In genomic region chr4:48954314-48954713, GRCh38 we compare ENCODE assay signal across 16 cellular contexts. TPM values are rescaled to one million over a fixed set of nuclear protein-coding genes. Genes with fewer than 3 reads are reported as not detected.
DNase-seq lines count a peak whose midpoint lies in the region; ATAC-seq and TF ChIP-seq lines count a peak whose summit lies in the region.
"Had no signal": no experiment of that assay in that cellular context is flagged by ENCODE, and none has a peak within 500 bp of the region (broad histone marks: within the 10 kb centered on the region; RNA-seq: fewer than 3 reads in every experiment).

No MANE protein-coding gene starts in this region.

- H3K27me3 ChIP-seq in foreskin keratinocyte: no peaks in the 10 kb centered on the region
- H3K27me3 ChIP-seq in WERI-Rb-1 (ENCODE audit: insufficient read depth, low read depth, severe bottlenecking): no peaks in the 10 kb centered on the region
- H3K27me3 ChIP-seq: colonic mucosa had no signal

- DNase-seq in EH (ENCODE audit: low read depth) (peak; percentile 51), SK-MEL-5 (ENCODE audit: low read depth, low spot score) (peak; percentile 39), foreskin keratinocyte (peak in 1 of 2 donors; percentile 66), osteocyte (ENCODE audit: extremely low spot score, unreplicated experiment) (no peak), HuH-7.5 (ENCODE audit: low spot score) (no peak), WERI-Rb-1 (no peak), GM03348 (ENCODE audit: low spot score) (no peak)
- DNase-seq: kidney, NCI-H1930, NCI-H510A treated with DMSO at 0.1 percent for 48 hours had no signal

- peaks cover 8% of the 10 kb centered on the region for H3K4me1 Mint-ChIP-seq in osteocyte (ENCODE audit: unreplicated experiment)
- H3K4me1 Mint-ChIP-seq: activated T-helper 17 cell treated with anti-CD3 and anti-CD28 coated beads, Interleukin-2, amount 50 U/mL, for 72 hours had no signal

- no peak for TF ChIP-seq CTCF in foreskin keratinocyte (conservative IDR thresholded peaks at IDR 0.05)
- no peak for TF ChIP-seq CTCF in osteocyte (IDR thresholded peaks at IDR 0.05)
- TF ChIP-seq CTCF in WERI-Rb-1 (IDR thresholded peaks at IDR 0.05; ENCODE audit: low read depth, low read length): no peak

- H3K4me3 ChIP-seq in WERI-Rb-1 (ENCODE audit: low read depth, low read length): no peak overlapping the region
- H3K4me3 ChIP-seq: colonic mucosa had no signal

- no peaks in the 10 kb centered on the region for H3K36me3 ChIP-seq in WERI-Rb-1
- H3K36me3 ChIP-seq: colonic mucosa had no signal

- peaks cover 4% of the 10 kb centered on the region for H3K9me3 Mint-ChIP-seq in osteocyte (ENCODE audit: unreplicated experiment)
- H3K9me3 Mint-ChIP-seq: activated T-helper 17 cell treated with anti-CD3 and anti-CD28 coated beads, Interleukin-2, amount 50 U/mL, for 72 hours; stimulated activated naive CD8-positive, alpha-beta T cell treated with anti-CD3 and anti-CD28 coated beads, Interleukin-15, Interleukin-2, amounts not matched to agents 100 ng/mL and 50 ng/mL, for 24 hours had no signal

- in situ Hi-C loops in SK-MEL-5 (cut with HindIII; ENCODE audit: low pct_unique_long_range_greater_than_20kb, low sequenced_read_pairs): no loop called here

- peaks cover 30% of the 10 kb centered on the region for H3K4me1 ChIP-seq in foreskin keratinocyte
- H3K4me1 ChIP-seq: colonic mucosa had no signal

- H3K27me3 Mint-ChIP-seq in osteocyte (ENCODE audit: unreplicated experiment): peaks cover 11% of the 10 kb centered on the region
- H3K27me3 Mint-ChIP-seq: stimulated activated naive CD8-positive, alpha-beta T cell treated with anti-CD3 and anti-CD28 coated beads, Interleukin-15, Interleukin-2, amounts not matched to agents 100 ng/mL and 50 ng/mL, for 24 hours had no signal

- peak overlapping the region; percentile 2 for H3K27ac Mint-ChIP-seq in osteocyte (ENCODE audit: unreplicated experiment)
- H3K27ac Mint-ChIP-seq: activated T-helper 17 cell treated with anti-CD3 and anti-CD28 coated beads, Interleukin-2, amount 50 U/mL, for 72 hours; stimulated activated naive CD8-positive, alpha-beta T cell treated with anti-CD3 and anti-CD28 coated beads, Interleukin-15, Interleukin-2, amounts not matched to agents 100 ng/mL and 50 ng/mL, for 24 hours had no signal

- ATAC-seq in foreskin keratinocyte: peak; percentile 42
- no peak for ATAC-seq in HG02852 (IDR thresholded peaks at IDR 0.05; ENCODE audit: unreplicated experiment)
- ATAC-seq: activated T-helper 17 cell treated with anti-CD3 and anti-CD28 coated beads, Interleukin-2, amount 50 U/mL, for 72 hours had no signal

- H3K36me3 Mint-ChIP-seq in osteocyte (ENCODE audit: unreplicated experiment): no peaks in the 10 kb centered on the region

- no peak overlapping the region for H3K4me3 Mint-ChIP-seq in osteocyte (ENCODE audit: unreplicated experiment)
- H3K4me3 Mint-ChIP-seq: activated T-helper 17 cell treated with anti-CD3 and anti-CD28 coated beads, Interleukin-2, amount 50 U/mL, for 72 hours; stimulated activated naive CD8-positive, alpha-beta T cell treated with anti-CD3 and anti-CD28 coated beads, Interleukin-15, Interleukin-2, amounts not matched to agents 100 ng/mL and 50 ng/mL, for 24 hours had no signal

- H3K9me3 ChIP-seq in WERI-Rb-1 (ENCODE audit: severe bottlenecking): no peaks in the 10 kb centered on the region
- H3K9me3 ChIP-seq: colonic mucosa had no signal

- H3K27ac ChIP-seq in foreskin keratinocyte: peak overlapping the region; percentile 94
- H3K27ac ChIP-seq in WERI-Rb-1: no peak overlapping the region
- H3K27ac ChIP-seq: colonic mucosa had no signal

RNA-seq across cellular contexts. Expression of gene CWH43, which starts 31.8 kb away (rescaled TPM):
- total RNA-seq in SK-MEL-5 (2014; rRNA removed; shearing (Covaris generic)): not detected in 2 replicates
- polyA plus RNA-seq in SK-MEL-5 (2015; cell fraction: cytosol; rRNA removed): not detected in 2 replicates
- polyA plus RNA-seq in SK-MEL-5 (2015; cell fraction: nucleus; rRNA removed): not detected in 2 replicates
- total RNA-seq in foreskin keratinocyte (10.2 and 42.0 TPM in 2 replicates), osteocyte (not detected in 2 replicates)
- polyA plus RNA-seq in foreskin keratinocyte: 5.9 and 24.2 TPM in 2 replicates
- total RNA-seq: activated T-helper 17 cell treated with anti-CD3 and anti-CD28 coated beads, Interleukin-2, amount 50 U/mL, for 72 hours; glomerular endothelial cell; M059J had no signal

RNA-seq across cellular contexts. Expression of gene OCIAD2, which starts 47.7 kb away (rescaled TPM):
- 3.2 and 4.9 TPM in 2 replicates for total RNA-seq in SK-MEL-5 (2014; rRNA removed; shearing (Covaris generic))
- 5.8 and 7.1 TPM in 2 replicates for polyA plus RNA-seq in SK-MEL-5 (2015; cell fraction: cytosol; rRNA removed)
- 0.50 and 2.2 TPM in 2 replicates for polyA plus RNA-seq in SK-MEL-5 (2015; cell fraction: nucleus; rRNA removed)
- total RNA-seq in foreskin keratinocyte: 182 and 231 TPM in 2 replicates
- 346 and 453 TPM in 2 replicates for polyA plus RNA-seq in foreskin keratinocyte
- 8.7 and 9.0 TPM in 2 replicates for total RNA-seq in osteocyte

Comparison
In these comparisons a context has a peak if more than half of its experiments do, and no peak if none do; other contexts are left out.
1. DNase-seq: peak in EH (single experiment) and SK-MEL-5 (single experiment); none in osteocyte (single experiment), HuH-7.5 (single experiment), WERI-Rb-1 (single experiment) and GM03348 (single experiment).
2. RNA of gene CWH43, which starts 31.8 kb away (total RNA-seq): 10.2 to 42.0 TPM in foreskin keratinocyte; not detected in SK-MEL-5 and not detected in osteocyte; every median in the first group is over 10 times any median in the second.
3. RNA of gene OCIAD2, which starts 47.7 kb away (total RNA-seq): 182 to 231 TPM in foreskin keratinocyte; 8.7 to 9.0 TPM in osteocyte and 3.2 to 4.9 TPM in SK-MEL-5; every median in the first group is over 10 times any median in the second.